14 cellular contexts compared by ENCODE assay signal in the genomic region with DNA sequence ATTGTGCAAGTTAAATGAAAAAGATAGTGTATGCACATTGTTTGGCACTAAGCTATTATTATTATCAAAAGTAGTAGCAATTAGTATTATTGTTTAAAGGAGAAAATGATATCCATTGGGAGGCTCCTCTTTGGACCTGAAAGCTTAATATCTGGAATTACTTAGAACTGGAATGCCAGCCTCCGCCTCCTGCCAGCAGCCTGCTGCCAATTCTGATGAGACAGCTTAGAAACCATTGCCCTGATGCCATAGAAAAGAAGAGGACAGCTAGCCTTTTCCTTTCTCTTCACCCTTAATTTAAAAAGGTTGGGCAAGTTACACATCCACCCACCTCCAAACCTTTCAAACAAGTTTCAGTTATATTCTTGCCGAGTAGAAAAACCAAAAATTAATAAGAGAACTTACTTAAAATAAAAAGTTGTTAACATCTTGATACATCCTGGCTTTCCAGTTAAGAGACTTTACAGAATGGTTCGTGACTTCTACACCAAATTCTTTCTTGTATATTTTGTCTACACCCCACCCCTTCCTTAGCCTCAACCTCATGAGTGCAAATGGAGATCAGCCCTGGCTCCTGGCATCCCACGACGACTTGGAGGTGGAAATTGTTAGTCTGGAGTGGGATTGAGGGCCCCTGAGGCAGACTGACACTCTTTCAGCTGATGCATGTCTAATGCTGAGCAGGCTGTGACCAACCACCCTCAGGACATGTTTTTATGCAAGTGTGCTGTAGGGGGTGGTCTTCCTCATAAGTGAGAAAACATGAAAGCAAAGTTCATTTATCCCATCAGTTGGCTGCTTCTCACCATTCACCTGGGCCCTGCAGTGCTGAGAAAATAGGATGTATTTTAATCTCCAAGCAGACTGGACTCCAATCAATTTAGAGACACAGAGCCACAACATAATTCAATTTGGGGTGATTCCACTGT.
DNase-seq lines count a peak whose midpoint lies in the region; TF ChIP-seq lines count a peak whose summit lies in the region.
"Had no signal": no experiment of that assay in that cellular context is flagged by ENCODE, and none has a peak within 500 bp of the region (broad histone marks: within the 10 kb centered on the region; RNA-seq: fewer than 3 reads in every experiment).

No MANE protein-coding gene starts in this region.

- H3K4me3 ChIP-seq in endodermal cell (ENCODE audit: low read length) (no peak overlapping the region), neutrophil (ENCODE audit: low read depth in 1 of 2, low read length in 1 of 2) (peak overlapping the region in 1 of 2 experiments; percentile 73), HAP-1 (no peak overlapping the region)

- no peaks in the 10 kb centered on the region for H3K27me3 Mint-ChIP-seq in endodermal cell (ENCODE audit: insufficient read depth)

- 82 to 100% methylated on average over 2 to 5 of the region's 5 CpGs for WGBS in endodermal cell (ENCODE audit: insufficient coverage in 1 of 2, insufficient read length in 1 of 2), 2 experiments

- H3K27me3 ChIP-seq in endodermal cell (ENCODE audit: control insufficient read depth, insufficient read depth, low read length, poor library complexity, severe bottlenecking): no peaks in the 10 kb centered on the region
- no peaks in the 10 kb centered on the region for H3K27me3 ChIP-seq in neutrophil
- no peaks in the 10 kb centered on the region for H3K27me3 ChIP-seq in HAP-1 (ENCODE audit: low read depth)

- H3K9ac ChIP-seq in endodermal cell (ENCODE audit: extremely low read depth, low read length, poor library complexity, severe bottlenecking): no peak overlapping the region

- in situ Hi-C loops in HAP-1 (cut with MboI; ENCODE audit: low sequenced_read_pairs): no loop called here

- H3K4me3 Mint-ChIP-seq in endodermal cell: no peak overlapping the region
- H3K4me3 Mint-ChIP-seq: activated CD4-positive, alpha-beta memory T cell treated with anti-CD3 and anti-CD28 coated beads for 36 hours; activated naive CD8-positive, alpha-beta T cell treated with anti-CD3 and anti-CD28 coated beads, Interleukin-2, amount 10 ng/mL, durations not matched to agents 7 days and 5 days; activated T-cell treated with anti-CD3 and anti-CD28 coated beads, Interleukin-2, amount 50 U/mL, for 4 hours had no signal

- no peak overlapping the region for H3K27ac Mint-ChIP-seq in endodermal cell
- H3K27ac Mint-ChIP-seq: activated CD4-positive, alpha-beta memory T cell treated with anti-CD3 and anti-CD28 coated beads for 36 hours; activated naive CD8-positive, alpha-beta T cell treated with anti-CD3 and anti-CD28 coated beads, Interleukin-2, amount 10 ng/mL, durations not matched to agents 7 days and 5 days; naive B cell had no signal

- H3K27ac ChIP-seq in endodermal cell (ENCODE audit: low read depth, low read length) (no peak overlapping the region), neutrophil (peak overlapping the region; percentile 69)

- TF ChIP-seq CTCF in endodermal cell (conservative IDR thresholded peaks at IDR 0.05) (peak; percentile 19), neutrophil (IDR thresholded peaks at IDR 0.05) (no peak)

- no peaks in the 10 kb centered on the region for H3K4me1 Mint-ChIP-seq in endodermal cell
- H3K4me1 Mint-ChIP-seq: activated naive CD8-positive, alpha-beta T cell treated with anti-CD3 and anti-CD28 coated beads, Interleukin-2, amount 10 ng/mL, durations not matched to agents 7 days and 5 days had no signal

- peaks cover 25% of the 10 kb centered on the region for H3K9me3 Mint-ChIP-seq in endodermal cell
- H3K9me3 Mint-ChIP-seq: activated CD4-positive, alpha-beta memory T cell treated with anti-CD3 and anti-CD28 coated beads for 36 hours had no signal

- H3K36me3 Mint-ChIP-seq in endodermal cell (ENCODE audit: low read depth): no peaks in the 10 kb centered on the region
- H3K36me3 Mint-ChIP-seq: activated CD4-positive, alpha-beta memory T cell treated with anti-CD3 and anti-CD28 coated beads for 36 hours; activated naive CD8-positive, alpha-beta T cell treated with anti-CD3 and anti-CD28 coated beads, Interleukin-2, amount 10 ng/mL, durations not matched to agents 7 days and 5 days had no signal

- no peaks in the 10 kb centered on the region for H3K4me1 ChIP-seq in endodermal cell (ENCODE audit: control insufficient read depth, insufficient read depth, low read length)
- peaks cover 13 to 20% of the 10 kb centered on the region in 2 experiments for H3K4me1 ChIP-seq in neutrophil (ENCODE audit: control insufficient read depth in 1 of 2, insufficient read depth in 1 of 2, low read depth in 1 of 2, low read length in 1 of 2)
- no peaks in the 10 kb centered on the region for H3K4me1 ChIP-seq in HAP-1

- peak; percentile 30 for DNase-seq in ELF-1 (ENCODE audit: low read depth, low spot score)
- DNase-seq in NCI-H82 treated with DMSO at 0.1 percent for 48 hours (lab: John Stamatoyannopoulos, UW; ENCODE audit: unreplicated experiment): peak; percentile 46
- no peak for DNase-seq in endodermal cell
- DNase-seq in HAP-1 (ENCODE audit: low spot score in 2 of 2): no peak
- no peak for DNase-seq in nucleus accumbens (lab: John Stamatoyannopoulos, UW)
- no peak for DNase-seq in MV-4-11 (lab: John Stamatoyannopoulos, UW)
- no peak for DNase-seq in activated CD4-positive, alpha-beta T cell treated with anti-CD3 and anti-CD28 coated beads for 1 hour
- DNase-seq: activated CD4-positive, alpha-beta memory T cell treated with anti-CD3 and anti-CD28 coated beads for 36 hours; activated naive CD8-positive, alpha-beta T cell treated with anti-CD3 and anti-CD28 coated beads, Interleukin-2, amount 10 ng/mL, durations not matched to agents 7 days and 5 days; activated T-cell treated with anti-CD3 and anti-CD28 coated beads, Interleukin-2, amount 50 U/mL, for 4 hours; naive B cell; NCI-H2081 treated with DMSO at 0.1 percent for 48 hours; NCI-H524 treated with DMSO at 0.1 percent for 48 hours had no signal

- H3K9me3 ChIP-seq in endodermal cell (ENCODE audit: control insufficient read depth, low read length) (peaks cover 22% of the 10 kb centered on the region), neutrophil (no peaks in the 10 kb centered on the region), HAP-1 (no peaks in the 10 kb centered on the region)

- no peaks in the 10 kb centered on the region for H3K36me3 ChIP-seq in endodermal cell (ENCODE audit: control insufficient read depth, insufficient read depth, low read length)
- H3K36me3 ChIP-seq in neutrophil: no peaks in the 10 kb centered on the region
- no peaks in the 10 kb centered on the region for H3K36me3 ChIP-seq in HAP-1 (replicated peaks)

Comparison
In these comparisons a context has a peak if more than half of its experiments do, and no peak if none do; other contexts are left out.
1. DNase-seq: peak in ELF-1 (single experiment) and NCI-H82 treated with DMSO at 0.1 percent for 48 hours (single experiment); none in endodermal cell (single experiment), HAP-1 (0 of 2), nucleus accumbens (0 of 56), MV-4-11 (single experiment) and activated CD4-positive, alpha-beta T cell treated with anti-CD3 and anti-CD28 coated beads for 1 hour (single experiment).